2 cellular contexts compared by ENCODE assay signal in genomic region chr3:135990903-135991302, GRCh38.
TF ChIP-seq lines count a peak whose summit lies in the region.

No MANE protein-coding gene starts in this region.

TF ChIP-seq in GM23338, 12 proteins besides CTCF, POLR2A, EP300 and RAD21:
- TF ChIP-seq ZNF462 (CRISPR knock-in tag; IDR thresholded peaks at IDR 0.05) = no peak
- TF ChIP-seq STAT1 (IDR thresholded peaks at IDR 0.05; ENCODE audit: unreplicated experiment) = no peak
- no peak for TF ChIP-seq EZH2phosphoT487 (IDR thresholded peaks at IDR 0.05; ENCODE audit: unreplicated experiment)

TF ChIP-seq in IMR-90, 13 proteins besides CTCF, POLR2A, EP300 and RAD21 (continued from another document):
- TF ChIP-seq USF2 (IDR thresholded peaks at IDR 0.05; ENCODE audit: low read depth, low read length) = no peak
- no peak for TF ChIP-seq MXI1 (IDR thresholded peaks at IDR 0.05; ENCODE audit: borderline replicate concordance, low read depth, low read length)
- no peak for TF ChIP-seq BHLHE40 (IDR thresholded peaks at IDR 0.05; ENCODE audit: low read depth, low read length)
- TF ChIP-seq CEBPB (IDR thresholded peaks at IDR 0.05; ENCODE audit: low read depth, low read length) = no peak
- no peak for TF ChIP-seq NFE2L2 (IDR thresholded peaks at IDR 0.05; ENCODE audit: low read depth, low read length)
- no peak for TF ChIP-seq MAZ (IDR thresholded peaks at IDR 0.05; ENCODE audit: borderline replicate concordance, low read depth, low read length)
- TF ChIP-seq FOS (IDR thresholded peaks at IDR 0.05; ENCODE audit: low read depth, low read length) = no peak
- TF ChIP-seq MAFK (IDR thresholded peaks at IDR 0.05; ENCODE audit: low read depth, low read length) = no peak
- no peak for TF ChIP-seq CHD1 (IDR thresholded peaks at IDR 0.05; ENCODE audit: low read depth, low read length)
- no peak for TF ChIP-seq RCOR1 (IDR thresholded peaks at IDR 0.05; ENCODE audit: insufficient replicate concordance, low read length)
- no peak for TF ChIP-seq RFX5 (IDR thresholded peaks at IDR 0.05; ENCODE audit: low read depth, low read length)
